Comparison of ENCODE assay signal across 1 cellular context in the genomic region with DNA sequence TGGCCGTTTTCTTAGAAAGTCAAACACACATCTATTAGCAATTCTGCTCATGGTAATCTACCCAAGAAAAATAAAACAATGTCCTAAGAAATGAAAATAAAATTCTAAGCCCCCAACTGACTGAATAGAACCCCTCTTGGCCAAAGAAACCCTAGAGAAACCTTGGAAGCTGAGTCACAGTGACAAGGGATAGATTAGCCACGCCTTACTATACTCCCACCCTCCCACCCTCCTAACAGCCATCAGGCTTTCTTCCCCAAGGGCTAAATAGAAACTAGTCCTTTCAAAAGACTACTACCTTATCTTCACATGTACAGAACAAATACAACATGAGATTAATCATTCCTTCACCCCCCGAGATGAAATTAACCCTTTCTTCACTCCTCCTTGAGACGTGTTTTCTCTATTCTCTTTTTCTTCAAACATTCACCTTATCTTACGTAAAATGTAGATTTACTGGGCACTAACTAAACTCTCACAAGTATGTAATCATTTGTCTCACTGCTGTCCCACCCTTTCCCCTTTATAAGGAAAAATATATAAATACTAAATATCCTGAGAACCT.
TF ChIP-seq lines count a peak whose summit lies in the region.

No MANE protein-coding gene starts in this region.

TF ChIP-seq in K562, 482 proteins besides CTCF, POLR2A, EP300 and RAD21 (continued from another document):
- TF ChIP-seq, protein P1, sequence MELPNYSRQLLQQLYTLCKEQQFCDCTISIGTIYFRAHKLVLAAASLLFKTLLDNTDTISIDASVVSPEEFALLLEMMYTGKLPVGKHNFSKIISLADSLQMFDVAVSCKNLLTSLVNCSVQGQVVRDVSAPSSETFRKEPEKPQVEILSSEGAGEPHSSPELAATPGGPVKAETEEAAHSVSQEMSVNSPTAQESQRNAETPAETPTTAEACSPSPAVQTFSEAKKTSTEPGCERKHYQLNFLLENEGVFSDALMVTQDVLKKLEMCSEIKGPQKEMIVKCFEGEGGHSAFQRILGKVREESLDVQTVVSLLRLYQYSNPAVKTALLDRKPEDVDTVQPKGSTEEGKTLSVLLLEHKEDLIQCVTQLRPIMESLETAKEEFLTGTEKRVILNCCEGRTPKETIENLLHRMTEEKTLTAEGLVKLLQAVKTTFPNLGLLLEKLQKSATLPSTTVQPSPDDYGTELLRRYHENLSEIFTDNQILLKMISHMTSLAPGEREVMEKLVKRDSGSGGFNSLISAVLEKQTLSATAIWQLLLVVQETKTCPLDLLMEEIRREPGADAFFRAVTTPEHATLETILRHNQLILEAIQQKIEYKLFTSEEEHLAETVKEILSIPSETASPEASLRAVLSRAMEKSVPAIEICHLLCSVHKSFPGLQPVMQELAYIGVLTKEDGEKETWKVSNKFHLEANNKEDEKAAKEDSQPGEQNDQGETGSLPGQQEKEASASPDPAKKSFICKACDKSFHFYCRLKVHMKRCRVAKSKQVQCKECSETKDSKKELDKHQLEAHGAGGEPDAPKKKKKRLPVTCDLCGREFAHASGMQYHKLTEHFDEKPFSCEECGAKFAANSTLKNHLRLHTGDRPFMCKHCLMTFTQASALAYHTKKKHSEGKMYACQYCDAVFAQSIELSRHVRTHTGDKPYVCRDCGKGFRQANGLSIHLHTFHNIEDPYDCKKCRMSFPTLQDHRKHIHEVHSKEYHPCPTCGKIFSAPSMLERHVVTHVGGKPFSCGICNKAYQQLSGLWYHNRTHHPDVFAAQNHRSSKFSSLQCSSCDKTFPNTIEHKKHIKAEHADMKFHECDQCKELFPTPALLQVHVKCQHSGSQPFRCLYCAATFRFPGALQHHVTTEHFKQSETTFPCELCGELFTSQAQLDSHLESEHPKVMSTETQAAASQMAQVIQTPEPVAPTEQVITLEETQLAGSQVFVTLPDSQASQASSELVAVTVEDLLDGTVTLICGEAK (IDR thresholded peaks at IDR 0.05): no peak
- TF ChIP-seq, protein P1 (CRISPR knock-in tag; IDR thresholded peaks at IDR 0.05): no peak
- TF ChIP-seq SMARCC2 (IDR thresholded peaks at IDR 0.05; ENCODE audit: low read depth) (no peak), ZBTB8A (IDR thresholded peaks at IDR 0.05; ENCODE audit: partially characterized antibody) (no peak), ZFP36 (IDR thresholded peaks at IDR 0.05; ENCODE audit: low read depth, low read length, partially characterized antibody) (no peak), ZBTB17 (CRISPR knock-in tag; IDR thresholded peaks at IDR 0.05) (no peak), SAFB2 (IDR thresholded peaks at IDR 0.05; ENCODE audit: borderline replicate concordance, low read depth, low read length, severe bottlenecking) (no peak), MCM3 (IDR thresholded peaks at IDR 0.05) (no peak), MEIS2 (IDR thresholded peaks at IDR 0.05; ENCODE audit: partially characterized antibody) (peak; percentile 69), ZNF408 (CRISPR knock-in tag; IDR thresholded peaks at IDR 0.05; ENCODE audit: low read depth) (no peak), BDP1 (IDR thresholded peaks at IDR 0.05; ENCODE audit: insufficient read depth, insufficient read length) (no peak), ZNF830 (CRISPR knock-in tag; IDR thresholded peaks at IDR 0.05) (no peak), SMAD4 (CRISPR knock-in tag; conservative IDR thresholded peaks at IDR 0.05) (no peak), DPF2 (IDR thresholded peaks at IDR 0.05) (0 out of 2 replicates have a peak, but pooled peaks have one; percentile 29), FOXK2 (conservative IDR thresholded peaks at IDR 0.05 in 1 of 2, IDR thresholded peaks at IDR 0.05 in 1 of 2; ENCODE audit: low read depth in 2 of 2) (no peak), CREB1 (IDR thresholded peaks at IDR 0.05) (no peak), CREB1 (CRISPR knock-in tag; IDR thresholded peaks at IDR 0.05) (no peak), CHD1 (IDR thresholded peaks at IDR 0.05; ENCODE audit: low read length) (no peak), NFE2 (IDR thresholded peaks at IDR 0.05; ENCODE audit: low read depth) (peak; percentile 72), HNRNPLL (IDR thresholded peaks at IDR 0.05; ENCODE audit: low read depth, low read length, poor library complexity, severe bottlenecking) (no peak), BRCA1 (IDR thresholded peaks at IDR 0.05) (no peak), BRCA1 (CRISPR knock-in tag; IDR thresholded peaks at IDR 0.05) (no peak), ZNF695 (CRISPR knock-in tag; IDR thresholded peaks at IDR 0.05) (no peak), IRF1 (CRISPR knock-in tag; IDR thresholded peaks at IDR 0.05; ENCODE audit: borderline replicate concordance) (no peak), RHOXF2B (CRISPR knock-in tag; conservative IDR thresholded peaks at IDR 0.05) (no peak), ATF6 (CRISPR knock-in tag; IDR thresholded peaks at IDR 0.05) (no peak), HNRNPH1 (optimal IDR thresholded peaks at IDR 0.05; ENCODE audit: low read depth, low read length) (no peak)
- TF ChIP-seq, protein P2, sequence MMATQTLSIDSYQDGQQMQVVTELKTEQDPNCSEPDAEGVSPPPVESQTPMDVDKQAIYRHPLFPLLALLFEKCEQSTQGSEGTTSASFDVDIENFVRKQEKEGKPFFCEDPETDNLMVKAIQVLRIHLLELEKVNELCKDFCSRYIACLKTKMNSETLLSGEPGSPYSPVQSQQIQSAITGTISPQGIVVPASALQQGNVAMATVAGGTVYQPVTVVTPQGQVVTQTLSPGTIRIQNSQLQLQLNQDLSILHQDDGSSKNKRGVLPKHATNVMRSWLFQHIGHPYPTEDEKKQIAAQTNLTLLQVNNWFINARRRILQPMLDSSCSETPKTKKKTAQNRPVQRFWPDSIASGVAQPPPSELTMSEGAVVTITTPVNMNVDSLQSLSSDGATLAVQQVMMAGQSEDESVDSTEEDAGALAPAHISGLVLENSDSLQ (IDR thresholded peaks at IDR 0.05): 0 out of 2 replicates have a peak, but pooled peaks have one; percentile 11
- TF ChIP-seq, protein P3, sequence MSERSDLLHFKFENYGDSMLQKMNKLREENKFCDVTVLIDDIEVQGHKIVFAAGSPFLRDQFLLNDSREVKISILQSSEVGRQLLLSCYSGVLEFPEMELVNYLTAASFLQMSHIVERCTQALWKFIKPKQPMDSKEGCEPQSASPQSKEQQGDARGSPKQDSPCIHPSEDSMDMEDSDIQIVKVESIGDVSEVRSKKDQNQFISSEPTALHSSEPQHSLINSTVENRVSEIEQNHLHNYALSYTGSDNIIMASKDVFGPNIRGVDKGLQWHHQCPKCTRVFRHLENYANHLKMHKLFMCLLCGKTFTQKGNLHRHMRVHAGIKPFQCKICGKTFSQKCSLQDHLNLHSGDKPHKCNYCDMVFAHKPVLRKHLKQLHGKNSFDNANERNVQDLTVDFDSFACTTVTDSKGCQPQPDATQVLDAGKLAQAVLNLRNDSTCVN (CRISPR knock-in tag; IDR thresholded peaks at IDR 0.05): no peak
- TF ChIP-seq, protein P4, sequence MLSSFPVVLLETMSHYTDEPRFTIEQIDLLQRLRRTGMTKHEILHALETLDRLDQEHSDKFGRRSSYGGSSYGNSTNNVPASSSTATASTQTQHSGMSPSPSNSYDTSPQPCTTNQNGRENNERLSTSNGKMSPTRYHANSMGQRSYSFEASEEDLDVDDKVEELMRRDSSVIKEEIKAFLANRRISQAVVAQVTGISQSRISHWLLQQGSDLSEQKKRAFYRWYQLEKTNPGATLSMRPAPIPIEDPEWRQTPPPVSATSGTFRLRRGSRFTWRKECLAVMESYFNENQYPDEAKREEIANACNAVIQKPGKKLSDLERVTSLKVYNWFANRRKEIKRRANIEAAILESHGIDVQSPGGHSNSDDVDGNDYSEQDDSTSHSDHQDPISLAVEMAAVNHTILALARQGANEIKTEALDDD (IDR thresholded peaks at IDR 0.05): peak; percentile 68; the same call in 1 of the 2 replicates
- TF ChIP-seq, protein P5, sequence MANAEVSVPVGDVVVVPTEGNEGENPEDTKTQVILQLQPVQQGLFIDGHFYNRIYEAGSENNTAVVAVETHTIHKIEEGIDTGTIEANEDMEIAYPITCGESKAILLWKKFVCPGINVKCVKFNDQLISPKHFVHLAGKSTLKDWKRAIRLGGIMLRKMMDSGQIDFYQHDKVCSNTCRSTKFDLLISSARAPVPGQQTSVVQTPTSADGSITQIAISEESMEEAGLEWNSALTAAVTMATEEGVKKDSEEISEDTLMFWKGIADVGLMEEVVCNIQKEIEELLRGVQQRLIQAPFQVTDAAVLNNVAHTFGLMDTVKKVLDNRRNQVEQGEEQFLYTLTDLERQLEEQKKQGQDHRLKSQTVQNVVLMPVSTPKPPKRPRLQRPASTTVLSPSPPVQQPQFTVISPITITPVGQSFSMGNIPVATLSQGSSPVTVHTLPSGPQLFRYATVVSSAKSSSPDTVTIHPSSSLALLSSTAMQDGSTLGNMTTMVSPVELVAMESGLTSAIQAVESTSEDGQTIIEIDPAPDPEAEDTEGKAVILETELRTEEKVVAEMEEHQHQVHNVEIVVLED (CRISPR knock-in tag; IDR thresholded peaks at IDR 0.05): no peak
- TF ChIP-seq, protein P6, sequence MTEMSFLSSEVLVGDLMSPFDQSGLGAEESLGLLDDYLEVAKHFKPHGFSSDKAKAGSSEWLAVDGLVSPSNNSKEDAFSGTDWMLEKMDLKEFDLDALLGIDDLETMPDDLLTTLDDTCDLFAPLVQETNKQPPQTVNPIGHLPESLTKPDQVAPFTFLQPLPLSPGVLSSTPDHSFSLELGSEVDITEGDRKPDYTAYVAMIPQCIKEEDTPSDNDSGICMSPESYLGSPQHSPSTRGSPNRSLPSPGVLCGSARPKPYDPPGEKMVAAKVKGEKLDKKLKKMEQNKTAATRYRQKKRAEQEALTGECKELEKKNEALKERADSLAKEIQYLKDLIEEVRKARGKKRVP (CRISPR knock-in tag; IDR thresholded peaks at IDR 0.05): no peak
- TF ChIP-seq, protein P7, sequence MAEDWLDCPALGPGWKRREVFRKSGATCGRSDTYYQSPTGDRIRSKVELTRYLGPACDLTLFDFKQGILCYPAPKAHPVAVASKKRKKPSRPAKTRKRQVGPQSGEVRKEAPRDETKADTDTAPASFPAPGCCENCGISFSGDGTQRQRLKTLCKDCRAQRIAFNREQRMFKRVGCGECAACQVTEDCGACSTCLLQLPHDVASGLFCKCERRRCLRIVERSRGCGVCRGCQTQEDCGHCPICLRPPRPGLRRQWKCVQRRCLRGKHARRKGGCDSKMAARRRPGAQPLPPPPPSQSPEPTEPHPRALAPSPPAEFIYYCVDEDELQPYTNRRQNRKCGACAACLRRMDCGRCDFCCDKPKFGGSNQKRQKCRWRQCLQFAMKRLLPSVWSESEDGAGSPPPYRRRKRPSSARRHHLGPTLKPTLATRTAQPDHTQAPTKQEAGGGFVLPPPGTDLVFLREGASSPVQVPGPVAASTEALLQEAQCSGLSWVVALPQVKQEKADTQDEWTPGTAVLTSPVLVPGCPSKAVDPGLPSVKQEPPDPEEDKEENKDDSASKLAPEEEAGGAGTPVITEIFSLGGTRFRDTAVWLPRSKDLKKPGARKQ (CRISPR knock-in tag; IDR thresholded peaks at IDR 0.05): no peak
TF ChIP-seq in K562: peak in this region for 13.
